In genomic region chr12:55847603-55848329, GRCh38 we compare ENCODE assay signal across 8 cellular contexts. TPM values are rescaled to one million over a fixed set of nuclear protein-coding genes. Genes with fewer than 3 reads are reported as not detected.
DNase-seq lines count a peak whose midpoint lies in the region; ATAC-seq and TF ChIP-seq lines count a peak whose summit lies in the region.

No MANE protein-coding gene starts in this region.

- no peak for TF ChIP-seq CTCF in AG04449 (IDR thresholded peaks at IDR 0.05; ENCODE audit: insufficient read depth, low read length, missing control alignments)
- TF ChIP-seq CTCF in breast epithelium (IDR thresholded peaks at IDR 0.05) = no peak
- TF ChIP-seq CTCF in left lung (IDR thresholded peaks at IDR 0.05) = no peak

- peak overlapping the region; percentile 29 to 63 for H3K9ac ChIP-seq in stomach smooth muscle (ENCODE audit: low read length in 2 of 2)

- H3K27me3 ChIP-seq in breast epithelium (no peaks in the 10 kb centered on the region), left lung (no peaks in the 10 kb centered on the region), stomach smooth muscle (ENCODE audit: control insufficient read depth in 1 of 2, insufficient read depth in 2 of 2, low read length in 2 of 2) (peaks cover 0 to 6% of the 10 kb centered on the region in 2 donors)

- intact Hi-C loops in breast epithelium (cut with DNase I; ENCODE audit: low total_unique reads) (no loop called here), left lung (cut with DNase I) (no loop called here)

- no peaks in the 10 kb centered on the region for H3K9me3 ChIP-seq in breast epithelium
- no peaks in the 10 kb centered on the region for H3K9me3 ChIP-seq in left lung
- H3K9me3 ChIP-seq in stomach smooth muscle (ENCODE audit: control insufficient read depth in 2 of 2, low read length in 2 of 2) = no peaks in the 10 kb centered on the region

- no peak for TF ChIP-seq POLR2A in breast epithelium (IDR thresholded peaks at IDR 0.05)

- H3K4me1 ChIP-seq in breast epithelium (peaks cover 0 to 8% of the 10 kb centered on the region in 2 donors), left lung (peaks cover 19 to 42% of the 10 kb centered on the region in 2 donors), stomach smooth muscle (ENCODE audit: control insufficient read depth, insufficient read depth, low read length) (peaks cover 7% of the 10 kb centered on the region)

- H3K36me3 ChIP-seq in breast epithelium = no peaks in the 10 kb centered on the region
- no peaks in the 10 kb centered on the region for H3K36me3 ChIP-seq in left lung
- H3K36me3 ChIP-seq in stomach smooth muscle (ENCODE audit: control insufficient read depth in 2 of 2, insufficient read depth in 2 of 2, low read length in 2 of 2) = no peaks in the 10 kb centered on the region

- CTCF ChIA-PET in AG04449 (lab: Yijun Ruan, JAX) = interaction anchor here (1.5 to 1.9 kb wide), 4 partner anchors 17 to 84 kb away, joined by 4 to 15 read pairs (median 5); no protein-coding TSS in a partner anchor

- H3K4me3 ChIP-seq in AG04449 (ENCODE audit: low read depth, low read length) = peak overlapping the region; percentile 47
- peak overlapping the region; percentile 13 to 52 (median 18) for H3K4me3 ChIP-seq in breast epithelium
- H3K4me3 ChIP-seq in left lung = no peak overlapping the region
- no peak overlapping the region for H3K4me3 ChIP-seq in stomach smooth muscle (ENCODE audit: low read length in 2 of 2)

- POLR2A ChIA-PET in AG04449 (lab: Yijun Ruan, JAX) = interaction anchor here (0.6 to 2.3 kb wide), 13 partner anchors 9 to 270 kb away, joined by 3 to 31 read pairs (median 4); partner anchors contain the start of genes CD63, DNAJC14, ORMDL2 and RAB5B

- H3K27ac ChIP-seq in breast epithelium (peak overlapping the region; percentile 92 to 98), left lung (peak overlapping the region; percentile 90 to 96), stomach smooth muscle (ENCODE audit: low read length) (peak overlapping the region; percentile 76)

- DNase-seq in AG04449 (ENCODE audit: low read depth, low spot score) (peak; percentile 98), NCI-H69 (lab: John Stamatoyannopoulos, UW) (peak; percentile 31), breast epithelium (ENCODE audit: low spot score in 2 of 2) (peak in 1 of 2 donors; percentile 94), left lung (peak; percentile 83 to 92), DMS 273 (lab: John Stamatoyannopoulos, UW; ENCODE audit: unreplicated experiment) (no peak)

- ATAC-seq in left lung (peak; percentile 88), GM18873 (IDR thresholded peaks at IDR 0.05; ENCODE audit: low FRiP score, unreplicated experiment) (no peak), HG03520 (IDR thresholded peaks at IDR 0.05; ENCODE audit: unreplicated experiment) (no peak)

RNA-seq across cellular contexts. Expression of gene MMP19, which starts 5.0 kb away (rescaled TPM):
- 10 to 100 TPM; 21.9 to 50.6 (median 47.9) TPM for total RNA-seq in breast epithelium
- total RNA-seq in left lung = 10 to 100 TPM; 49.3 to 78.4 TPM

RNA-seq across cellular contexts. Expression of gene DNAJC14, which starts 18.4 kb away (rescaled TPM):
- 10 to 100 TPM; 31.0 to 46.2 (median 36.1) TPM for total RNA-seq in breast epithelium
- 10 to 100 TPM; 31.5 to 33.3 TPM for total RNA-seq in left lung

RNA-seq across cellular contexts. Expression of gene ORMDL2, which starts 29.9 kb away (rescaled TPM):
- 10 to 100 TPM; 13.1 to 28.5 (median 21.0) TPM for total RNA-seq in breast epithelium
- 10 to 100 TPM; 65.6 to 80.8 TPM for total RNA-seq in left lung

RNA-seq across cellular contexts. Expression of gene SARNP, which starts 30.2 kb away (rescaled TPM):
- 10 to 100 TPM; 54.7 to 64.3 (median 55.3) TPM for total RNA-seq in breast epithelium
- 10 to 100 TPM; 49.4 to 50.0 TPM for total RNA-seq in left lung

Comparison
In these comparisons a context has a peak if more than half of its experiments do, and no peak if none do; other contexts are left out.
1. H3K4me3 ChIP-seq: peak in AG04449 (single experiment) and breast epithelium (3 of 3); none in left lung (0 of 2) and stomach smooth muscle (0 of 2).
2. Peak in every context shown above with its lines, with median percentiles within 50 percentile points of each other: H3K27ac ChIP-seq.